In genomic region chr17:7885357-7886226, GRCh38 we compare ENCODE assay signal across 1 cellular context.
TF ChIP-seq lines count a peak whose summit lies in the region.

No MANE protein-coding gene starts in this region.

TF ChIP-seq in HEK293, 187 proteins besides CTCF, POLR2A, EP300 and RAD21 (continued from another document and continues in another):
- TF ChIP-seq GLI2 (tag by site-specific recombination; IDR thresholded peaks at IDR 0.05; ENCODE audit: borderline replicate concordance, low read depth), result no peak
- peak; percentile 98 for TF ChIP-seq PATZ1 (tag by site-specific recombination; IDR thresholded peaks at IDR 0.05)
- peak; percentile 77 for TF ChIP-seq PRDM1 (tag by site-specific recombination; IDR thresholded peaks at IDR 0.05)
- TF ChIP-seq ZBTB48 (tag by site-specific recombination; IDR thresholded peaks at IDR 0.05), result peak; percentile 60
- TF ChIP-seq ZNF660 (tag by site-specific recombination; IDR thresholded peaks at IDR 0.05), result no peak
- TF ChIP-seq ZNF140 (tag by site-specific recombination; IDR thresholded peaks at IDR 0.05), result no peak
- no peak for TF ChIP-seq ZNF621 (tag by site-specific recombination; IDR thresholded peaks at IDR 0.05)
- TF ChIP-seq ZNF423 (tag by site-specific recombination; IDR thresholded peaks at IDR 0.05), result no peak
- TF ChIP-seq ZNF248 (tag by site-specific recombination; IDR thresholded peaks at IDR 0.05), result no peak
- peak; percentile 48; the same call in 1 of the 2 replicates for TF ChIP-seq WT1 (tag by site-specific recombination; IDR thresholded peaks at IDR 0.05)
- TF ChIP-seq ZNF544 (tag by site-specific recombination; IDR thresholded peaks at IDR 0.05), result no peak
- TF ChIP-seq ZNF221 (tag by site-specific recombination; IDR thresholded peaks at IDR 0.05; ENCODE audit: borderline replicate concordance), result no peak
- peak; percentile 62; the same call in 1 of the 2 replicates for TF ChIP-seq ZNF513 (tag by site-specific recombination; IDR thresholded peaks at IDR 0.05)
- no peak for TF ChIP-seq ZNF645 (tag by site-specific recombination; IDR thresholded peaks at IDR 0.05)
- TF ChIP-seq ZNF529 (tag by site-specific recombination; IDR thresholded peaks at IDR 0.05; ENCODE audit: insufficient replicate concordance), result no peak
- no peak for TF ChIP-seq ZIC2 (tag by site-specific recombination; IDR thresholded peaks at IDR 0.05)
- no peak for TF ChIP-seq ZNF449 (tag by site-specific recombination; IDR thresholded peaks at IDR 0.05)
- TF ChIP-seq ZNF518A (tag by site-specific recombination; conservative IDR thresholded peaks at IDR 0.05; ENCODE audit: low read depth), result no peak
- TF ChIP-seq ZNF560 (tag by site-specific recombination; IDR thresholded peaks at IDR 0.05; ENCODE audit: borderline replicate concordance), result no peak
- TF ChIP-seq ZNF610 (tag by site-specific recombination; IDR thresholded peaks at IDR 0.05; ENCODE audit: borderline replicate concordance), result no peak
- TF ChIP-seq ZFP41 (tag by site-specific recombination; IDR thresholded peaks at IDR 0.05; ENCODE audit: borderline replicate concordance), result no peak
- no peak for TF ChIP-seq ZNF488 (tag by site-specific recombination; IDR thresholded peaks at IDR 0.05)
- no peak for TF ChIP-seq ZNF169 (tag by site-specific recombination; IDR thresholded peaks at IDR 0.05)
- no peak for TF ChIP-seq ZFP69B (tag by site-specific recombination; IDR thresholded peaks at IDR 0.05)
- no peak for TF ChIP-seq ZBTB44 (tag by site-specific recombination; IDR thresholded peaks at IDR 0.05)
- no peak for TF ChIP-seq ZBTB21 (tag by site-specific recombination; IDR thresholded peaks at IDR 0.05)
- TF ChIP-seq KLF17 (tag by site-specific recombination; IDR thresholded peaks at IDR 0.05), result 0 out of 2 replicates have a peak, but pooled peaks have one; percentile 61
- no peak for TF ChIP-seq ZNF362 (tag by site-specific recombination; IDR thresholded peaks at IDR 0.05)
- TF ChIP-seq ZNF692 (tag by site-specific recombination; IDR thresholded peaks at IDR 0.05), result no peak
- no peak for TF ChIP-seq ZNF777 (tag by site-specific recombination; IDR thresholded peaks at IDR 0.05; ENCODE audit: borderline replicate concordance)
- no peak for TF ChIP-seq ZNF549 (tag by site-specific recombination; IDR thresholded peaks at IDR 0.05)
- peak; percentile 80; the same call in 1 of the 2 replicates for TF ChIP-seq ZNF324 (tag by site-specific recombination; IDR thresholded peaks at IDR 0.05)
- peak; percentile 33 for TF ChIP-seq PRDM4 (tag by site-specific recombination; IDR thresholded peaks at IDR 0.05)
- peak; percentile 40; the same call in 1 of the 2 replicates for TF ChIP-seq KLF8 (tag by site-specific recombination; IDR thresholded peaks at IDR 0.05)
- no peak for TF ChIP-seq ZNF530 (tag by site-specific recombination; IDR thresholded peaks at IDR 0.05; ENCODE audit: low read depth)
- TF ChIP-seq ZNF555 (tag by site-specific recombination; conservative IDR thresholded peaks at IDR 0.05), result no peak
- no peak for TF ChIP-seq ZNF311 (tag by site-specific recombination; IDR thresholded peaks at IDR 0.05; ENCODE audit: borderline replicate concordance)
- TF ChIP-seq SCRT1 (tag by site-specific recombination; IDR thresholded peaks at IDR 0.05; ENCODE audit: borderline replicate concordance), result no peak
- TF ChIP-seq ZBTB1 (tag by site-specific recombination; IDR thresholded peaks at IDR 0.05), result 0 out of 2 replicates have a peak, but pooled peaks have one; percentile 5
